ENCODE assay signal across 22 cellular contexts in genomic region chr6:41718828-41719227, GRCh38. TPM values are rescaled to one million over a fixed set of nuclear protein-coding genes. Genes with fewer than 3 reads are reported as not detected.
"Had no signal": no experiment of that assay in that cellular context is flagged by ENCODE, and none has a peak within 500 bp of the region (broad histone marks: within the 10 kb centered on the region; RNA-seq: fewer than 3 reads in every experiment).

No MANE protein-coding gene starts in this region.

- H3K4me1 ChIP-seq: right lobe of liver had no signal

- DNase-seq: activated CD4-positive, alpha-beta T cell treated with anti-CD3 and anti-CD28 coated beads, Interleukin-2, amount 10 ng/mL, durations not matched to agents 24 days and 14 days; activated naive CD4-positive, alpha-beta T cell treated with anti-CD3 and anti-CD28 coated beads for 36 hours; activated T-cell treated with anti-CD3 and anti-CD28 coated beads for 4 hours; colonic mucosa; effector CD4-positive, alpha-beta T cell; kidney glomerular epithelial cell; naive thymus-derived CD4-positive, alpha-beta T cell; nucleus accumbens; spleen; stimulated activated CD4-positive, alpha-beta T cell treated with anti-CD3 and anti-CD28 coated beads, Interleukin-1b, Interleukin-23, amount 100 ng/mL, for 48 hours; stimulated activated naive CD4-positive, alpha-beta T cell treated with Interleukin-2 at 50 U/mL for 16 hours; T-helper 1 cell; WERI-Rb-1 had no signal

- H3K9me3 ChIP-seq: colonic mucosa, right lobe of liver, spleen, thoracic aorta had no signal

- ATAC-seq: activated T-helper 17 cell treated with anti-CD3 and anti-CD28 coated beads, Interleukin-2, amount 50 U/mL, for 72 hours; naive thymus-derived CD4-positive, alpha-beta T cell; right lobe of liver had no signal

- H3K36me3 ChIP-seq: colonic mucosa, right lobe of liver, thoracic aorta, WERI-Rb-1 had no signal

- H3K27ac ChIP-seq: right lobe of liver, thoracic aorta, WERI-Rb-1 had no signal

- H3K4me3 ChIP-seq: colonic mucosa, right lobe of liver, thoracic aorta had no signal

- H3K27me3 ChIP-seq: colonic mucosa, right lobe of liver, spleen had no signal

RNA-seq across cellular contexts. Expression of gene PGC, which starts 28.4 kb away (rescaled TPM):
- total RNA-seq: activated CD4-positive, alpha-beta T cell treated with anti-CD3 and anti-CD28 coated beads, Interleukin-2, amount 10 ng/mL, durations not matched to agents 24 days and 14 days; activated CD8-positive, alpha-beta memory T cell treated with anti-CD3 and anti-CD28 coated beads for 36 hours; activated naive CD4-positive, alpha-beta T cell treated with anti-CD3 and anti-CD28 coated beads for 36 hours; activated T-helper 17 cell treated with anti-CD3 and anti-CD28 coated beads, Interleukin-2, amount 50 U/mL, for 72 hours; astrocyte; fibroblast of lung; lung microvascular endothelial cell; naive thymus-derived CD4-positive, alpha-beta T cell; progenitor cell of endocrine pancreas; spleen; urinary bladder had no signal
- polyA plus RNA-seq: fibroblast of lung; naive thymus-derived CD4-positive, alpha-beta T cell; urinary bladder had no signal
